21 cellular contexts compared by ENCODE assay signal in genomic region chr9:89887286-89887685, GRCh38.
DNase-seq lines count a peak whose midpoint lies in the region; ATAC-seq and TF ChIP-seq lines count a peak whose summit lies in the region.
"Had no signal": no experiment of that assay in that cellular context is flagged by ENCODE, and none has a peak within 500 bp of the region (broad histone marks: within the 10 kb centered on the region; RNA-seq: fewer than 3 reads in every experiment).

No MANE protein-coding gene starts in this region.

- TF ChIP-seq CTCF in C4-2B (conservative IDR thresholded peaks at IDR 0.05) = no peak
- no peak for TF ChIP-seq CTCF in RWPE2 (IDR thresholded peaks at IDR 0.05; ENCODE audit: poor library complexity, severe bottlenecking)

- no peak overlapping the region for H3K4me3 ChIP-seq in RWPE2 (ENCODE audit: severe bottlenecking)
- H3K4me3 ChIP-seq: body of pancreas, K562, ovary, SJCRH30 had no signal

- peak overlapping the region; percentile 68 for H3K27ac ChIP-seq in C4-2B
- no peak overlapping the region for H3K27ac ChIP-seq in RWPE2 (ENCODE audit: poor library complexity, severe bottlenecking)
- H3K27ac ChIP-seq: 22Rv1, body of pancreas, ovary, SJCRH30 had no signal

- no peaks in the 10 kb centered on the region for H3K36me3 ChIP-seq in RWPE2 (ENCODE audit: low read depth)
- H3K36me3 ChIP-seq: ovary, SJCRH30 had no signal

- H3K9me3 ChIP-seq in RWPE2 (ENCODE audit: severe bottlenecking) = no peaks in the 10 kb centered on the region
- H3K9me3 ChIP-seq: body of pancreas, ovary, SJCRH30 had no signal

- DNase-seq in DMS53 (lab: John Stamatoyannopoulos, UW) = peak; percentile 23
- DNase-seq in DMS53 treated with DMSO at 0.1 percent for 48 hours (lab: John Stamatoyannopoulos, UW; ENCODE audit: unreplicated experiment) = no peak
- peak; percentile 9 for DNase-seq in RWPE2 (ENCODE audit: low spot score)
- DNase-seq in mucosa of gallbladder (ENCODE audit: low spot score) = peak; percentile 5
- DNase-seq in cortex of kidney (lab: John Stamatoyannopoulos, UW) = no peak
- no peak for DNase-seq in NCI-H524 (lab: John Stamatoyannopoulos, UW)
- DNase-seq: activated CD4-positive, alpha-beta memory T cell treated with anti-CD3 and anti-CD28 coated beads for 36 hours; body of pancreas; DMS 273 treated with DMSO at 0.1 percent for 48 hours; effector CD4-positive, alpha-beta T cell; foreskin fibroblast; GDM1; GOT3; ovary; SJCRH30; stimulated activated CD4-positive, alpha-beta T cell treated with anti-CD3 and anti-CD28 coated beads, Interleukin-4, amount 100 ng/mL, for 4 hours; stimulated activated naive CD4-positive, alpha-beta T cell had no signal

- no peaks in the 10 kb centered on the region for H3K27me3 ChIP-seq in RWPE2 (ENCODE audit: insufficient read depth, poor library complexity, severe bottlenecking)
- H3K27me3 ChIP-seq: body of pancreas, ovary, SJCRH30 had no signal

- ATAC-seq in RWPE2 (ENCODE audit: low read depth) (no peak), GM18502 (IDR thresholded peaks at IDR 0.05; ENCODE audit: poor library complexity, unreplicated experiment) (no peak)
- ATAC-seq: body of pancreas, K562 had no signal

- H3K4me1 ChIP-seq in RWPE2 (ENCODE audit: insufficient read depth, poor library complexity, severe bottlenecking) = no peaks in the 10 kb centered on the region

Comparison
In these comparisons a context has a peak if more than half of its experiments do, and no peak if none do; other contexts are left out.
1. DNase-seq: peak in DMS53 (single experiment), RWPE2 (single experiment) and mucosa of gallbladder (single experiment); none in DMS53 treated with DMSO at 0.1 percent for 48 hours (single experiment), cortex of kidney (single experiment) and NCI-H524 (0 of 2).